Comparison of ENCODE assay signal across 10 cellular contexts in genomic region chr1:91585502-91585901, GRCh38.
"Had no signal": no experiment of that assay in that cellular context is flagged by ENCODE, and none has a peak within 500 bp of the region (broad histone marks: within the 10 kb centered on the region; RNA-seq: fewer than 3 reads in every experiment).

No MANE protein-coding gene starts in this region.

- H3K27ac ChIP-seq: SJSA1 had no signal

- H3K4me3 ChIP-seq: SJSA1 had no signal

- H3K9me3 ChIP-seq: SJSA1 had no signal

- DNase-seq: activated CD4-positive, alpha-beta T cell treated with anti-CD3 and anti-CD28 coated beads for 4 hours; activated CD8-positive, alpha-beta memory T cell treated with anti-CD3 and anti-CD28 coated beads, Interleukin-2, amount 50 U/mL, for 48 hours; activated CD8-positive, alpha-beta T cell treated with anti-CD3 and anti-CD28 coated beads, Interleukin-2, amount 10 ng/mL, durations not matched to agents 7 days and 5 days; aorta; foreskin melanocyte; stimulated activated CD4-positive, alpha-beta T cell treated with anti-CD3 and anti-CD28 coated beads, Interleukin-15, amount 100 ng/mL, for 24 hours; stimulated activated CD4-positive, alpha-beta T cell treated with anti-CD3 and anti-CD28 coated beads, Interleukin-4, amount 100 ng/mL, for 24 hours; stimulated activated naive CD8-positive, alpha-beta T cell treated with anti-CD3 and anti-CD28 coated beads, Interleukin-15, amount 100 ng/mL, for 72 hours; T1000 had no signal

- ATAC-seq: activated CD8-positive, alpha-beta T cell treated with anti-CD3 and anti-CD28 coated beads, Interleukin-2, amount 10 ng/mL, durations not matched to agents 7 days and 5 days; stimulated activated naive CD8-positive, alpha-beta T cell treated with anti-CD3 and anti-CD28 coated beads, Interleukin-15, amount 100 ng/mL, for 72 hours had no signal

- H3K36me3 ChIP-seq: SJSA1 had no signal

- H3K27me3 ChIP-seq: SJSA1 had no signal
